20 cellular contexts compared by ENCODE assay signal in the genomic region with DNA sequence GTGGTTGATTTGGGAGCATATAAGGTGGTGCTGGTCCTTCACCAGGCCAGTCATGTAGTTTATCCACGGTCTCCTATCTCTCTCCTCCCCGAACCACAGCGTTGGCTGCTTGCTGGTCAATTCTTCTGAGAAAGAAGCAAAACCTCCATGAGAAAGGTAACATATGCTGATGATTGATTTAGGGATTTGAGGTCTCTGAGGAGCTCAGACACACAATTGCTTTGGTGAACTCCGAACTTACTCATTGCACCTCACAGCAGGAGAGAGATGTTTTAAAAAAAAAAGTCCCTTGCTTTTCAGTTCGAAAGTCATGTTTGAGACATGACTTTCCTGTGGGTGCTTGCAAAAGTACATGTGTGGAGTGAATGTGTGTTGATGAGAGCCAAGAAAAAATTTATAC.
A peak's percentile ranks its signal among the peaks of the same experiment; 100 is the strongest.
DNase-seq lines count a peak whose midpoint lies in the region; ATAC-seq lines count a peak whose summit lies in the region.
"Had no signal": no experiment of that assay in that cellular context is flagged by ENCODE, and none has a peak within 500 bp of the region (broad histone marks: within the 10 kb centered on the region; RNA-seq: fewer than 3 reads in every experiment).

No MANE protein-coding gene starts in this region.

- no peak overlapping the region for H3K27ac Mint-ChIP-seq in activated CD4-positive, alpha-beta T cell treated with anti-CD3 and anti-CD28 coated beads for 36 hours
- H3K27ac Mint-ChIP-seq: IgD-negative memory B cell; T-helper 1 cell treated with Interleukin-12 subunit alpha and Interleukin-12 subunit beta and Interleukin-4 antibody, amounts not matched to agents 30 μg/mL and 1 μg/mL, for 36 hours had no signal

- H3K4me3 ChIP-seq in skeletal muscle tissue (ENCODE audit: low read length in 3 of 3) = no peak overlapping the region
- H3K4me3 ChIP-seq: BLaER1 had no signal

- H3K27ac ChIP-seq in skeletal muscle tissue (ENCODE audit: low read depth, low read length) = peak overlapping the region; percentile 26
- H3K27ac ChIP-seq: BLaER1 had no signal

- CTCF ChIA-PET in activated CD4-positive, alpha-beta T cell treated with anti-CD3 and anti-CD28 coated beads for 36 hours (lab: Charles Lee) = no interaction called here

- no peaks in the 10 kb centered on the region for H3K27me3 ChIP-seq in skeletal muscle tissue (ENCODE audit: control insufficient read depth in 3 of 3, insufficient read depth in 3 of 3, low read length in 3 of 3)
- H3K27me3 ChIP-seq: BLaER1 had no signal

- no peaks in the 10 kb centered on the region for H3K9me3 Mint-ChIP-seq in activated CD4-positive, alpha-beta T cell treated with anti-CD3 and anti-CD28 coated beads for 36 hours (ENCODE audit: low read depth)
- H3K9me3 Mint-ChIP-seq: IgD-negative memory B cell; T-helper 1 cell treated with Interleukin-12 subunit alpha and Interleukin-12 subunit beta and Interleukin-4 antibody, amounts not matched to agents 30 μg/mL and 1 μg/mL, for 36 hours had no signal

- intact Hi-C loops in activated CD4-positive, alpha-beta T cell treated with anti-CD3 and anti-CD28 coated beads for 36 hours (cut with DNase I, micrococcal nuclease) = loop anchor here (5.0 to 10.0 kb wide), 2 partner anchors 91 to 323 kb away; no protein-coding TSS in a partner anchor

- peaks cover 2% of the 10 kb centered on the region for H3K27me3 Mint-ChIP-seq in activated CD4-positive, alpha-beta T cell treated with anti-CD3 and anti-CD28 coated beads for 36 hours
- H3K27me3 Mint-ChIP-seq: IgD-negative memory B cell had no signal

- no peak overlapping the region for H3K9ac ChIP-seq in skeletal muscle tissue (ENCODE audit: low read depth in 1 of 3, low read length in 3 of 3)
- H3K9ac ChIP-seq: BLaER1 had no signal

- no peaks in the 10 kb centered on the region for H3K36me3 Mint-ChIP-seq in activated CD4-positive, alpha-beta T cell treated with anti-CD3 and anti-CD28 coated beads for 36 hours (ENCODE audit: low read depth)

- H3K4me3 Mint-ChIP-seq in activated CD4-positive, alpha-beta T cell treated with anti-CD3 and anti-CD28 coated beads for 36 hours = no peak overlapping the region
- H3K4me3 Mint-ChIP-seq: IgD-negative memory B cell; T-helper 1 cell treated with Interleukin-12 subunit alpha and Interleukin-12 subunit beta and Interleukin-4 antibody, amounts not matched to agents 30 μg/mL and 1 μg/mL, for 36 hours had no signal

- ATAC-seq in activated CD4-positive, alpha-beta T cell treated with anti-CD3 and anti-CD28 coated beads for 36 hours = peak; percentile 53
- peak; percentile 51 for ATAC-seq in GM21619 (IDR thresholded peaks at IDR 0.05; ENCODE audit: unreplicated experiment)
- peak; percentile 60 for ATAC-seq in HG03442 (IDR thresholded peaks at IDR 0.05; ENCODE audit: unreplicated experiment)
- ATAC-seq: Panc1, Right ventricle myocardium inferior, SK-N-SH treated with all-trans-retinoic acid at 6 μM for 48 hours had no signal

- H3K36me3 ChIP-seq in skeletal muscle tissue (ENCODE audit: control insufficient read depth in 3 of 3, insufficient read depth in 3 of 3, low read length in 3 of 3) = no peaks in the 10 kb centered on the region
- H3K36me3 ChIP-seq: BLaER1 had no signal

- no peak for DNase-seq in activated CD4-positive, alpha-beta T cell treated with anti-CD3 and anti-CD28 coated beads for 36 hours
- DNase-seq in activated CD4-positive, alpha-beta T cell treated with anti-CD3 and anti-CD28 coated beads, Interleukin-2, amount 50 U/mL, for 4 hours = no peak
- DNase-seq in NOMO-1 treated with dmso at 0.1 percent for 144 hours (lab: John Stamatoyannopoulos, UW; ENCODE audit: unreplicated experiment) (no peak), ureter (ENCODE audit: low spot score) (no peak), NCI-H2029 treated with DMSO at 0.1 percent for 48 hours (lab: John Stamatoyannopoulos, UW) (no peak)
- DNase-seq: 8988T, HCEC 1CT, NCI-H1048, NCI-H146, NCI-H2107, NCI-H226 had no signal

- no peaks in the 10 kb centered on the region for H3K4me1 Mint-ChIP-seq in activated CD4-positive, alpha-beta T cell treated with anti-CD3 and anti-CD28 coated beads for 36 hours
- H3K4me1 Mint-ChIP-seq: IgD-negative memory B cell had no signal

- peaks cover 0 to 10% (median 8%) of the 10 kb centered on the region in 3 donors for H3K4me1 ChIP-seq in skeletal muscle tissue (ENCODE audit: control insufficient read depth in 3 of 3, insufficient read depth in 3 of 3, low read length in 3 of 3)
- H3K4me1 ChIP-seq: BLaER1 had no signal

- POLR2A ChIA-PET in activated CD4-positive, alpha-beta T cell treated with anti-CD3 and anti-CD28 coated beads for 36 hours (lab: Charles Lee) = no interaction called here

- H3K9me3 ChIP-seq in skeletal muscle tissue (ENCODE audit: control insufficient read depth in 3 of 3, low read length in 3 of 3) = no peaks in the 10 kb centered on the region
- H3K9me3 ChIP-seq: BLaER1 had no signal
